Comparison of ENCODE assay signal across 11 cellular contexts in genomic region chr9:9003184-9003583, GRCh38.
DNase-seq lines count a peak whose midpoint lies in the region; ATAC-seq and TF ChIP-seq lines count a peak whose summit lies in the region.
"Had no signal": no experiment of that assay in that cellular context is flagged by ENCODE, and none has a peak within 500 bp of the region (broad histone marks: within the 10 kb centered on the region; RNA-seq: fewer than 3 reads in every experiment).

No MANE protein-coding gene starts in this region.

- H3K9me3 ChIP-seq in endodermal cell (ENCODE audit: control insufficient read depth, low read length): peaks cover 12% of the 10 kb centered on the region
- H3K9me3 ChIP-seq: pancreas, SJSA1 had no signal

- peaks cover 2% of the 10 kb centered on the region for H3K9me3 Mint-ChIP-seq in endodermal cell
- H3K9me3 Mint-ChIP-seq in nephron progenitor cell: peaks cover 7% of the 10 kb centered on the region

- H3K4me3 Mint-ChIP-seq in endodermal cell (no peak overlapping the region), nephron progenitor cell (no peak overlapping the region)

- H3K27me3 ChIP-seq in endodermal cell (ENCODE audit: control insufficient read depth, insufficient read depth, low read length, poor library complexity, severe bottlenecking): no peaks in the 10 kb centered on the region
- H3K27me3 ChIP-seq: pancreas, SJSA1 had no signal

- no peak overlapping the region for H3K4me3 ChIP-seq in endodermal cell (ENCODE audit: low read length)
- H3K4me3 ChIP-seq: pancreas, SJSA1 had no signal

- no peak overlapping the region for H3K9ac ChIP-seq in endodermal cell (ENCODE audit: extremely low read depth, low read length, poor library complexity, severe bottlenecking)

- WGBS in endodermal cell (ENCODE audit: insufficient coverage in 1 of 2, insufficient read length in 1 of 2), 2 experiments: 65% methylated on average over 1 of the region's 1 CpG; no CpG with 5 or more reads in 1 of the 2 experiments

- DNase-seq in H4 (ENCODE audit: low spot score) (peak; percentile 3), NCI-H524 (lab: John Stamatoyannopoulos, UW) (peak; percentile 53 to 77), endodermal cell (peak; percentile 57), nephron progenitor cell (no peak), NCI-H1436 (lab: John Stamatoyannopoulos, UW) (no peak)
- no peak for DNase-seq in activated effector memory CD4-positive, alpha-beta T cell treated with Interleukin-2 at 50 U/mL for 16 hours
- DNase-seq: foreskin melanocyte, pancreas had no signal

- peak; percentile 67 for TF ChIP-seq CTCF in endodermal cell (conservative IDR thresholded peaks at IDR 0.05)
- TF ChIP-seq CTCF in nephron progenitor cell (IDR thresholded peaks at IDR 0.05): peak; percentile 12

- H3K27ac ChIP-seq in endodermal cell (ENCODE audit: low read depth, low read length): no peak overlapping the region
- H3K27ac ChIP-seq: pancreas, SJSA1 had no signal

- no peaks in the 10 kb centered on the region for H3K4me1 ChIP-seq in endodermal cell (ENCODE audit: control insufficient read depth, insufficient read depth, low read length)
- H3K4me1 ChIP-seq: pancreas, SJSA1 had no signal

- H3K4me1 Mint-ChIP-seq in endodermal cell (peaks cover 1% of the 10 kb centered on the region), nephron progenitor cell (peaks cover 6% of the 10 kb centered on the region)

- H3K36me3 ChIP-seq in endodermal cell (ENCODE audit: control insufficient read depth, insufficient read depth, low read length): no peaks in the 10 kb centered on the region
- H3K36me3 ChIP-seq: pancreas, SJSA1 had no signal

- no peaks in the 10 kb centered on the region for H3K36me3 Mint-ChIP-seq in endodermal cell (ENCODE audit: low read depth)
- H3K36me3 Mint-ChIP-seq in nephron progenitor cell (ENCODE audit: low read depth): no peaks in the 10 kb centered on the region

- H3K27ac Mint-ChIP-seq in endodermal cell (no peak overlapping the region), nephron progenitor cell (no peak overlapping the region)

- ATAC-seq in HG02798 (IDR thresholded peaks at IDR 0.05; ENCODE audit: poor library complexity, unreplicated experiment) (no peak), HG03460 (IDR thresholded peaks at IDR 0.05; ENCODE audit: unreplicated experiment) (no peak)

- H3K27me3 Mint-ChIP-seq in endodermal cell (ENCODE audit: insufficient read depth): no peaks in the 10 kb centered on the region
- no peaks in the 10 kb centered on the region for H3K27me3 Mint-ChIP-seq in nephron progenitor cell (ENCODE audit: low read depth, poor library complexity)

Comparison
In these comparisons a context has a peak if more than half of its experiments do, and no peak if none do; other contexts are left out.
1. DNase-seq: peak in H4 (single experiment), NCI-H524 (2 of 2) and endodermal cell (single experiment); none in nephron progenitor cell (single experiment), NCI-H1436 (single experiment) and activated effector memory CD4-positive, alpha-beta T cell treated with Interleukin-2 at 50 U/mL for 16 hours (single experiment).